7 cellular contexts compared by ENCODE assay signal in the genomic region with DNA sequence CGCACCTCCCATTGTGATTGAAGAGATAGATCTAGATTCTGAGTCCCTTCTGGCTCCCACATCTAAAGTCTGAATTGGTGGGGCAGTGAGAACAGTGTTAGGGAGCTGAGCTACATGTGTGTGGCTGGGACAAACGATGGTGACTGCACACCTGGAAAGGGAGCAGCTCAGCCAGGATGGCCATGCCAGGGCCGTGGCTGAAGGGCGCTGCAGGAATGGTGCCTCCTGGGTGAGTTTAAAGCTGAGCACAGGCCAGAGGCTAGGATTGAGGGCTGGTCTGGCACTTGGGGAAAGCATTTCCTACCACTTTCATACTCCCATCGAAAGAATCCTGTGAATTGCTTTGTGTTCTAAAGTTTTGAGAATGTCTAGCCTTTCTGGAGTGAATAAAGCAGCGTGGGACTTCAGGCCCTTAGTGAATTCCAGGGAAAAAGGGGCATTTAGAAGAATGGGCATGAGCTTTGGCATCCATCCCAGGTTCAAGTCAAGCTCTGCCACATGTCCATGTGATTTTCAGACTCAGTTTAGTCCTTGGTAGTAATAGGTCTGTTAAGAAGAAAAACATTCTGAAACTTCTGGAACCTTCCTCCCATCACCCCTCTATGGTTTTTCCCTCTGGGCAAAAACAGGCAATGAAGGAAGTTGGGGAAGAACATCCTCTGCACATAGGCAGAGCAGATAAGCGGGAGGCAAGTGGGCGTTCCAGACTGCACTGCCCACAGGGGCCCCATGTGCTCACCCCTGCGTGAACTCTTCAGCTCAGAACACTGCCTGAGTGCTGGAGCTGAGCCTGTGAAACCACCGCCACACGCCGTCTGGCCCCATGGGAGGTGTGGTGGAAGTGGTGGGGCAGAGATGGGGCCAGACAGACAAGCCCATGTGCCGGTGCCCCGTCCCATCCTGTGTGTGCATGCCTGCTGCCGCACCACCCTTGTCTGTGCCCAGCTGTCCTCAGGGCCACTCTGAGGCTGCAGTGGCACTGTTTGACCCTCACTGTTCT.
A peak's percentile ranks its signal among the peaks of the same experiment; 100 is the strongest.
DNase-seq lines count a peak whose midpoint lies in the region; ATAC-seq and FAIRE-seq lines count a peak whose summit lies in the region.
"Had no signal": no experiment of that assay in that cellular context is flagged by ENCODE, and none has a peak within 500 bp of the region (broad histone marks: within the 10 kb centered on the region; RNA-seq: fewer than 3 reads in every experiment).

No MANE protein-coding gene starts in this region.

- peak; percentile 98 to 99 for ATAC-seq in stimulated activated naive B cell treated with anti-CD40 and anti-IgM and Interleukin-4, amounts not matched to agents 10 μg/mL and 1 μg/mL and 100 μg/mL, for 72 hours (replicated peaks)
- ATAC-seq: A549 had no signal

- no peaks in the 10 kb centered on the region for H3K27me3 Mint-ChIP-seq in T-helper 1 cell treated with Interleukin-12 subunit alpha and Interleukin-12 subunit beta and Interleukin-4 antibody, amounts not matched to agents 30 μg/mL and 1 μg/mL, for 36 hours (ENCODE audit: low read depth)
- no peaks in the 10 kb centered on the region for H3K27me3 Mint-ChIP-seq in stimulated activated naive B cell treated with anti-CD40 and anti-IgM and Interleukin-4, amounts not matched to agents 10 μg/mL and 1 μg/mL and 100 μg/mL, for 72 hours

- no peaks in the 10 kb centered on the region for H3K4me1 Mint-ChIP-seq in T-helper 1 cell treated with Interleukin-12 subunit alpha and Interleukin-12 subunit beta and Interleukin-4 antibody, amounts not matched to agents 30 μg/mL and 1 μg/mL, for 36 hours (ENCODE audit: low read depth)
- H3K4me1 Mint-ChIP-seq in stimulated activated naive B cell treated with anti-CD40 and anti-IgM and Interleukin-4, amounts not matched to agents 10 μg/mL and 1 μg/mL and 100 μg/mL, for 72 hours: peaks cover 36 to 46% of the 10 kb centered on the region in 2 donors

- FAIRE-seq in urothelium cell line (lab: Jason Lieb, UNC): no peak
- FAIRE-seq: A549 had no signal

- H3K36me3 Mint-ChIP-seq in T-helper 1 cell treated with Interleukin-12 subunit alpha and Interleukin-12 subunit beta and Interleukin-4 antibody, amounts not matched to agents 30 μg/mL and 1 μg/mL, for 36 hours (ENCODE audit: low read depth): peaks cover 27% of the 10 kb centered on the region
- peaks cover 88 to 91% of the 10 kb centered on the region in 2 donors for H3K36me3 Mint-ChIP-seq in stimulated activated naive B cell treated with anti-CD40 and anti-IgM and Interleukin-4, amounts not matched to agents 10 μg/mL and 1 μg/mL and 100 μg/mL, for 72 hours

- DNase-seq in T-helper 1 cell (no peak), OCI-M1 (lab: John Stamatoyannopoulos, UW) (peak; percentile 38), NCI-H2081 treated with DMSO at 0.1 percent for 48 hours (lab: John Stamatoyannopoulos, UW) (no peak), urothelium cell line (ENCODE audit: low spot score) (no peak)
- DNase-seq in stimulated activated naive B cell treated with anti-CD40 and anti-IgM and Interleukin-4, amounts not matched to agents 10 μg/mL and 1 μg/mL and 100 μg/mL, for 72 hours: peak; percentile 70

- no peak overlapping the region for H3K4me3 Mint-ChIP-seq in T-helper 1 cell treated with Interleukin-12 subunit alpha and Interleukin-12 subunit beta and Interleukin-4 antibody, amounts not matched to agents 30 μg/mL and 1 μg/mL, for 36 hours
- H3K4me3 Mint-ChIP-seq in stimulated activated naive B cell treated with anti-CD40 and anti-IgM and Interleukin-4, amounts not matched to agents 10 μg/mL and 1 μg/mL and 100 μg/mL, for 72 hours: peak overlapping the region; percentile 2 to 25

- H3K9me3 Mint-ChIP-seq in T-helper 1 cell treated with Interleukin-12 subunit alpha and Interleukin-12 subunit beta and Interleukin-4 antibody, amounts not matched to agents 30 μg/mL and 1 μg/mL, for 36 hours: no peaks in the 10 kb centered on the region
- H3K9me3 Mint-ChIP-seq in stimulated activated naive B cell treated with anti-CD40 and anti-IgM and Interleukin-4, amounts not matched to agents 10 μg/mL and 1 μg/mL and 100 μg/mL, for 72 hours: no peaks in the 10 kb centered on the region

- H3K27ac Mint-ChIP-seq in T-helper 1 cell treated with Interleukin-12 subunit alpha and Interleukin-12 subunit beta and Interleukin-4 antibody, amounts not matched to agents 30 μg/mL and 1 μg/mL, for 36 hours: peak overlapping the region; percentile 26
- peak overlapping the region; percentile 89 for H3K27ac Mint-ChIP-seq in stimulated activated naive B cell treated with anti-CD40 and anti-IgM and Interleukin-4, amounts not matched to agents 10 μg/mL and 1 μg/mL and 100 μg/mL, for 72 hours

Comparison
In these comparisons a context has a peak if more than half of its experiments do, and no peak if none do; other contexts are left out.
1. DNase-seq: peak in OCI-M1 (single experiment) and stimulated activated naive B cell treated with anti-CD40 and anti-IgM and Interleukin-4, amounts not matched to agents 10 μg/mL and 1 μg/mL and 100 μg/mL, for 72 hours (single experiment); none in T-helper 1 cell (0 of 5), NCI-H2081 treated with DMSO at 0.1 percent for 48 hours (single experiment) and urothelium cell line (single experiment).